In genomic region chr12:32860182-32860581, GRCh38 we compare ENCODE assay signal across 24 cellular contexts. TPM values are rescaled to one million over a fixed set of nuclear protein-coding genes. Genes with fewer than 3 reads are reported as not detected.
A peak's percentile ranks its signal among the peaks of the same experiment; 100 is the strongest.
DNase-seq lines count a peak whose midpoint lies in the region; ATAC-seq, FAIRE-seq and TF ChIP-seq lines count a peak whose summit lies in the region.
"Had no signal": no experiment of that assay in that cellular context is flagged by ENCODE, and none has a peak within 500 bp of the region (broad histone marks: within the 10 kb centered on the region; RNA-seq: fewer than 3 reads in every experiment).

No MANE protein-coding gene starts in this region.

- CTCF ChIA-PET in mammary epithelial cell (lab: Charles Lee; ENCODE audit: low non-redundant PET) = no interaction called here

- H3K4me1 ChIP-seq in mammary epithelial cell (ENCODE audit: insufficient read depth, low read length) (peaks cover 13% of the 10 kb centered on the region), breast epithelium (no peaks in the 10 kb centered on the region), RWPE2 (ENCODE audit: insufficient read depth, poor library complexity, severe bottlenecking) (no peaks in the 10 kb centered on the region), neural progenitor cell (no peaks in the 10 kb centered on the region)
- H3K4me1 ChIP-seq: BLaER1 had no signal

- no peaks in the 10 kb centered on the region for H3F3A ChIP-seq in neural progenitor cell (ENCODE audit: low read depth)

- H3K27me3 Mint-ChIP-seq in neural progenitor cell (ENCODE audit: insufficient read depth, low read depth) = peaks cover 2% of the 10 kb centered on the region
- H3K27me3 Mint-ChIP-seq in stimulated activated memory B cell treated with anti-CD40 and anti-IgM and Interleukin-4, amounts not matched to agents 10 μg/mL and 1 μg/mL and 100 μg/mL, for 72 hours = peaks cover 11% of the 10 kb centered on the region

- H3K36me3 ChIP-seq in mammary epithelial cell (ENCODE audit: insufficient read depth, low read length) (no peaks in the 10 kb centered on the region), breast epithelium (no peaks in the 10 kb centered on the region), RWPE2 (ENCODE audit: low read depth) (peaks cover 19% of the 10 kb centered on the region), neural progenitor cell (no peaks in the 10 kb centered on the region)
- H3K36me3 ChIP-seq: BLaER1 had no signal

- H3K4me3 Mint-ChIP-seq in neural progenitor cell = no peak overlapping the region
- no peak overlapping the region for H3K4me3 Mint-ChIP-seq in stimulated activated memory B cell treated with anti-CD40 and anti-IgM and Interleukin-4, amounts not matched to agents 10 μg/mL and 1 μg/mL and 100 μg/mL, for 72 hours
- H3K4me3 Mint-ChIP-seq: CD8-positive, alpha-beta T cell had no signal

- BruUV-seq in mammary epithelial cell (replicated peaks; lab: Mats Ljungman, UMichigan) = no TSS peak

- no peak overlapping the region for H3K27ac Mint-ChIP-seq in neural progenitor cell
- no peak overlapping the region for H3K27ac Mint-ChIP-seq in stimulated activated memory B cell treated with anti-CD40 and anti-IgM and Interleukin-4, amounts not matched to agents 10 μg/mL and 1 μg/mL and 100 μg/mL, for 72 hours
- H3K27ac Mint-ChIP-seq: CD8-positive, alpha-beta T cell had no signal

- H3K4me2 ChIP-seq in mammary epithelial cell (ENCODE audit: insufficient read depth, low read depth, low read length) (peak overlapping the region; percentile 52), neural progenitor cell (no peak overlapping the region)
- H3K4me2 ChIP-seq: BLaER1 had no signal

- ATAC-seq in RWPE2 (ENCODE audit: low read depth) = peak; percentile 48; the same call in 1 of the 3 replicates
- no peak for ATAC-seq in stimulated activated memory B cell treated with anti-CD40 and anti-IgM and Interleukin-4, amounts not matched to agents 10 μg/mL and 1 μg/mL and 100 μg/mL, for 72 hours
- ATAC-seq: CD8-positive, alpha-beta T cell; GM12878; HCT116; K562 had no signal

- H3K4me1 Mint-ChIP-seq in neural progenitor cell = peaks cover 7% of the 10 kb centered on the region
- H3K4me1 Mint-ChIP-seq in stimulated activated memory B cell treated with anti-CD40 and anti-IgM and Interleukin-4, amounts not matched to agents 10 μg/mL and 1 μg/mL and 100 μg/mL, for 72 hours = no peaks in the 10 kb centered on the region

- H3K4me3 ChIP-seq in mammary epithelial cell (replicated peaks in 1 of 3; ENCODE audit: insufficient read depth in 1 of 3, low read depth in 2 of 3, low read length in 3 of 3) (no peak overlapping the region), breast epithelium (no peak overlapping the region), RWPE2 (ENCODE audit: severe bottlenecking) (no peak overlapping the region), neural progenitor cell (no peak overlapping the region)
- H3K4me3 ChIP-seq: BLaER1, GM12878, GM23248, K562 had no signal

- DNase-seq in mammary epithelial cell = peak; percentile 38
- DNase-seq in breast epithelium (ENCODE audit: low spot score in 2 of 2) = no peak
- no peak for DNase-seq in RWPE2 (ENCODE audit: low spot score)
- peak; percentile 24 for DNase-seq in epithelial cell of prostate (ENCODE audit: low read depth, low spot score)
- DNase-seq in neural progenitor cell (ENCODE audit: low spot score) = no peak
- DNase-seq in activated CD8-positive, alpha-beta memory T cell treated with anti-CD3 and anti-CD28 coated beads, Interleukin-2, amount 50 U/mL, for 48 hours = no peak
- DNase-seq in frontal cortex (ENCODE audit: low spot score in 2 of 2) = no peak
- DNase-seq: 8988T; CD8-positive, alpha-beta T cell; DND-41; GM23248; MV-4-11; NCI-H1417; NCI-H187 treated with DMSO at 0.1 percent for 48 hours; NCI-H446; NCI-H69; RPMI8226 had no signal

- TF ChIP-seq CTCF in mammary epithelial cell (conservative IDR thresholded peaks at IDR 0.05 in 1 of 2, IDR thresholded peaks at IDR 0.05 in 1 of 2; ENCODE audit: extremely low read depth in 1 of 2, insufficient read depth in 1 of 2, low read depth in 1 of 2, low read length in 2 of 2) (no peak), breast epithelium (IDR thresholded peaks at IDR 0.05) (no peak), RWPE2 (IDR thresholded peaks at IDR 0.05; ENCODE audit: poor library complexity, severe bottlenecking) (no peak), neural progenitor cell (IDR thresholded peaks at IDR 0.05) (no peak)

- in situ Hi-C loops in mammary epithelial cell (cut with MboI; ENCODE audit: low sequenced_read_pairs in 2 of 2) = no loop called here

- H4K20me1 ChIP-seq in mammary epithelial cell (ENCODE audit: insufficient read depth, low read length) (no peaks in the 10 kb centered on the region), neural progenitor cell (ENCODE audit: low read depth) (no peaks in the 10 kb centered on the region)
- H4K20me1 ChIP-seq: BLaER1 had no signal

- intact Hi-C loops in mammary epithelial cell (cut with micrococcal nuclease) = no loop called here
- intact Hi-C loops in breast epithelium (cut with DNase I; ENCODE audit: low total_unique reads) = no loop called here

- H3K9me3 ChIP-seq in mammary epithelial cell (replicated peaks; ENCODE audit: insufficient read depth, low read length) (no peaks in the 10 kb centered on the region), breast epithelium (no peaks in the 10 kb centered on the region), RWPE2 (ENCODE audit: severe bottlenecking) (no peaks in the 10 kb centered on the region), neural progenitor cell (ENCODE audit: low read depth) (no peaks in the 10 kb centered on the region)
- H3K9me3 ChIP-seq: BLaER1 had no signal

- H3K9me3 Mint-ChIP-seq in neural progenitor cell = no peaks in the 10 kb centered on the region
- no peaks in the 10 kb centered on the region for H3K9me3 Mint-ChIP-seq in stimulated activated memory B cell treated with anti-CD40 and anti-IgM and Interleukin-4, amounts not matched to agents 10 μg/mL and 1 μg/mL and 100 μg/mL, for 72 hours
- H3K9me3 Mint-ChIP-seq: CD8-positive, alpha-beta T cell had no signal

- H3K36me3 Mint-ChIP-seq in neural progenitor cell = no peaks in the 10 kb centered on the region
- H3K36me3 Mint-ChIP-seq in stimulated activated memory B cell treated with anti-CD40 and anti-IgM and Interleukin-4, amounts not matched to agents 10 μg/mL and 1 μg/mL and 100 μg/mL, for 72 hours = no peaks in the 10 kb centered on the region
- H3K36me3 Mint-ChIP-seq: CD8-positive, alpha-beta T cell had no signal

- H3K27ac ChIP-seq in mammary epithelial cell (ENCODE audit: insufficient read depth, low read depth, low read length) (no peak overlapping the region), breast epithelium (no peak overlapping the region), RWPE2 (ENCODE audit: poor library complexity, severe bottlenecking) (peak overlapping the region; percentile 30), epithelial cell of prostate (peak overlapping the region; percentile 49), neural progenitor cell (peak overlapping the region; percentile 1)
- H3K27ac ChIP-seq: BLaER1, GM23248 had no signal

- dilution Hi-C loops in mammary epithelial cell (cut with HindIII; ENCODE audit: low sequenced_read_pairs) = no loop called here

- no peak overlapping the region for H3K9ac ChIP-seq in mammary epithelial cell (ENCODE audit: insufficient read depth, low read length)
- H3K9ac ChIP-seq in neural progenitor cell = no peak overlapping the region
- H3K9ac ChIP-seq: BLaER1, GM23248 had no signal

- H2AFZ ChIP-seq in mammary epithelial cell (ENCODE audit: low read depth, low read length) (no peak overlapping the region), neural progenitor cell (replicated peaks) (no peak overlapping the region)
- H2AFZ ChIP-seq: GM23248 had no signal

- no peak for TF ChIP-seq POLR2A in breast epithelium (IDR thresholded peaks at IDR 0.05)

- H3K27me3 ChIP-seq in mammary epithelial cell (ENCODE audit: insufficient read depth, low read length) (no peaks in the 10 kb centered on the region), breast epithelium (no peaks in the 10 kb centered on the region), RWPE2 (ENCODE audit: insufficient read depth, poor library complexity, severe bottlenecking) (no peaks in the 10 kb centered on the region), neural progenitor cell (no peaks in the 10 kb centered on the region)
- H3K27me3 ChIP-seq: BLaER1 had no signal

- FAIRE-seq in frontal cortex (lab: Jason Lieb, UNC) = no peak
- FAIRE-seq: D721Med, G401.6, GM12878, K562 had no signal

- peaks cover 64% of the 10 kb centered on the region for H3K79me2 ChIP-seq in mammary epithelial cell (ENCODE audit: insufficient read depth, low read length)
- H3K79me2 ChIP-seq in neural progenitor cell (ENCODE audit: low read depth) = no peaks in the 10 kb centered on the region

RNA-seq across cellular contexts. Expression of gene PKP2, which starts 36.4 kb away (rescaled TPM):
- total RNA-seq in mammary epithelial cell = 10 to 100 TPM; 42.3 to 42.8 TPM
- polyA plus RNA-seq in mammary epithelial cell = 35.8 TPM
- 51.7 TPM for polyA minus RNA-seq in mammary epithelial cell
- total RNA-seq in breast epithelium = 10 to 100 TPM; 28.5 to 39.2 (median 32.5) TPM
- total RNA-seq in neural progenitor cell (ENCODE audit: low replicate concordance) = 10.6 and 11.1 TPM in 2 replicates
- 7.3 TPM for total RNA-seq in frontal cortex
- total RNA-seq: CD8-positive, alpha-beta T cell had no signal

Comparison
In these comparisons a context has a peak if more than half of its experiments do, and no peak if none do; other contexts are left out.
1. DNase-seq: peak in mammary epithelial cell (single experiment) and epithelial cell of prostate (single experiment); none in breast epithelium (0 of 2), RWPE2 (single experiment), neural progenitor cell (single experiment), activated CD8-positive, alpha-beta memory T cell treated with anti-CD3 and anti-CD28 coated beads, Interleukin-2, amount 50 U/mL, for 48 hours (single experiment) and frontal cortex (0 of 2).
2. H3K27ac ChIP-seq: peak in RWPE2 (single experiment), epithelial cell of prostate (single experiment) and neural progenitor cell (single experiment); none in mammary epithelial cell (single experiment) and breast epithelium (0 of 2).